ENCODE assay signal across 9 cellular contexts in the genomic region with DNA sequence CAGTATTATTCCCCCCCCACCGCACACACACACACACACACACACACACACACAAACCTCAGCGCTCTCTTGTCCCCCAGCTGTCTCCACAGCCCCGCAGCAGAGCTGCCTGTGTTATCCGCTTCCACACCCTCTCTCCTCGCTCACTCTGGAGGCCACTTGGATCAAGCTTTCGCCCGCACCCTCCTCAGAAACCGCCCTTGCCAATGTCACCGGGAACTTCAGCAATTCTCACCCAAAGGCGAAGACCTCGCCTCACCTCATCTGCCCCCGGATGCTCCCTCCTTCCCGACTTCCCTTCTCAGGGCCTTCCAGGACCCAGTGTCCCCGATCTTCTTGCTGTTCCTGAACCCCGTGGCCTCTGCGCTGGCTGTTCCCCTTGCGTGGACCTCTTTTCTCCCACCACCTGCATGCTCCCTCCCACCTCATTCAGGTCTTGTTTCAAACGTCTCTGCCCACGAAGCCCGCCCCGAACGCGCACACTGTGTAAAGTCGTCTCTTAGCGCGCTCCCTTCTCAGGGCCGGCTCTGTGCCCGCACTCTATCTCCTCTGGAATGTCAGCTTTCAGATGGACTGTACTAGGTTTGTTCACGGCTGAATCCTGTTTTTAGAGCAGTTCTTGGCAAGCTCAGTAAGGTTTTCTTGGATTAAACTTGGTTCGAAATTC. TPM values are rescaled to one million over a fixed set of nuclear protein-coding genes. Genes with fewer than 3 reads are reported as not detected.
DNase-seq lines count a peak whose midpoint lies in the region; ATAC-seq and TF ChIP-seq lines count a peak whose summit lies in the region.
"Had no signal": no experiment of that assay in that cellular context is flagged by ENCODE, and none has a peak within 500 bp of the region (broad histone marks: within the 10 kb centered on the region; RNA-seq: fewer than 3 reads in every experiment).

No MANE protein-coding gene starts in this region.

- H3K4me1 ChIP-seq in GM23338 (ENCODE audit: insufficient read depth) (peaks cover 19% of the 10 kb centered on the region), heart right ventricle (peaks cover 7 to 47% (median 29%) of the 10 kb centered on the region in 9 donors), skeletal muscle tissue (ENCODE audit: control insufficient read depth in 3 of 3, insufficient read depth in 3 of 3, low read length in 3 of 3) (peaks cover 38 to 52% (median 38%) of the 10 kb centered on the region in 3 donors)

- intact Hi-C loops in activated CD8-positive, alpha-beta T cell treated with anti-CD3 and anti-CD28 coated beads for 36 hours (cut with micrococcal nuclease), result no loop called here
- intact Hi-C loops in heart right ventricle (cut with DNase I), result loop anchor here in 6 of 10 donors (1.0 to 2.0 kb wide), 5 partner anchors 12 to 17 kb away; a partner anchor contains a TSS

- H3K4me3 Mint-ChIP-seq in GM23338, result peak overlapping the region; percentile 94
- peak overlapping the region; percentile 89 for H3K4me3 Mint-ChIP-seq in activated CD8-positive, alpha-beta T cell treated with anti-CD3 and anti-CD28 coated beads for 36 hours

- peak overlapping the region; percentile 91 for H3K4me2 ChIP-seq in GM23338

- no peak overlapping the region for H3K27ac Mint-ChIP-seq in GM23338
- peak overlapping the region; percentile 0 for H3K27ac Mint-ChIP-seq in activated CD8-positive, alpha-beta T cell treated with anti-CD3 and anti-CD28 coated beads for 36 hours

- peak overlapping the region; percentile 65 to 93 (median 81) for H3K9ac ChIP-seq in skeletal muscle tissue (ENCODE audit: low read depth in 1 of 3, low read length in 3 of 3)

- H3K27ac ChIP-seq in GM23338 (ENCODE audit: low read depth), result no peak overlapping the region
- peak overlapping the region; percentile 17 to 87 (median 82) for H3K27ac ChIP-seq in heart right ventricle
- H3K27ac ChIP-seq in skeletal muscle tissue (ENCODE audit: low read depth, low read length), result peak overlapping the region; percentile 90

- H3K79me2 ChIP-seq in GM23338 (replicated peaks; ENCODE audit: insufficient read depth), result no peaks in the 10 kb centered on the region

- TF ChIP-seq CTCF in GM23338 (conservative IDR thresholded peaks at IDR 0.05; ENCODE audit: low read depth in 2 of 2) (no peak), heart right ventricle (IDR thresholded peaks at IDR 0.05) (no peak)
- TF ChIP-seq CTCF in activated CD8-positive, alpha-beta T cell treated with anti-CD3 and anti-CD28 coated beads for 36 hours (IDR thresholded peaks at IDR 0.05), result no peak

- POLR2A ChIA-PET in activated CD8-positive, alpha-beta T cell treated with anti-CD3 and anti-CD28 coated beads for 36 hours (lab: Charles Lee), result interaction anchor here (0.7 to 8.4 kb wide), 9 partner anchors 11 to 56 kb away, joined by 3 to 159 read pairs (median 12); a partner anchor contains a TSS

- H3K4me3 ChIP-seq in GM23338 (peak overlapping the region; percentile 79), heart right ventricle (peak overlapping the region in 9 of 10 donors; percentile 70 to 90 (median 74)), skeletal muscle tissue (ENCODE audit: low read length in 3 of 3) (peak overlapping the region; percentile 67 to 88 (median 82))

- H2AFZ ChIP-seq in GM23338, result peak overlapping the region; percentile 96

- H3K4me1 Mint-ChIP-seq in GM23338, result peaks cover 21% of the 10 kb centered on the region
- peaks cover 30% of the 10 kb centered on the region for H3K4me1 Mint-ChIP-seq in activated CD8-positive, alpha-beta T cell treated with anti-CD3 and anti-CD28 coated beads for 36 hours (ENCODE audit: low read depth)

- H3K9me3 ChIP-seq in heart right ventricle (no peaks in the 10 kb centered on the region), skeletal muscle tissue (ENCODE audit: control insufficient read depth in 3 of 3, low read length in 3 of 3) (no peaks in the 10 kb centered on the region)

- WGBS in heart right ventricle, 2 donors, result 9 to 16% methylated on average over 30 of the region's 30 CpGs

- DNase-seq in GM23338 (ENCODE audit: low spot score) (no peak), heart right ventricle (no peak), COLO829 (ENCODE audit: low spot score) (no peak), NOMO-1 treated with DMSO at 0.1 percent for 48 hours (lab: John Stamatoyannopoulos, UW; ENCODE audit: unreplicated experiment) (no peak), glomerular visceral epithelial cell (ENCODE audit: extremely low spot score) (no peak)
- DNase-seq in activated CD8-positive, alpha-beta T cell treated with anti-CD3 and anti-CD28 coated beads for 36 hours, result peak; percentile 54

- H3K9me3 Mint-ChIP-seq in GM23338, result peaks cover 20% of the 10 kb centered on the region
- no peaks in the 10 kb centered on the region for H3K9me3 Mint-ChIP-seq in activated CD8-positive, alpha-beta T cell treated with anti-CD3 and anti-CD28 coated beads for 36 hours

- peaks cover 17% of the 10 kb centered on the region for H3K36me3 Mint-ChIP-seq in GM23338 (ENCODE audit: low read depth)
- H3K36me3 Mint-ChIP-seq in activated CD8-positive, alpha-beta T cell treated with anti-CD3 and anti-CD28 coated beads for 36 hours (ENCODE audit: low read depth), result peaks cover 7% of the 10 kb centered on the region

- H3F3A ChIP-seq in GM23338 (replicated peaks; ENCODE audit: low read depth), result peaks cover 10% of the 10 kb centered on the region; the same call in 1 of the 2 replicates

- peaks cover 69% of the 10 kb centered on the region for H3K27me3 Mint-ChIP-seq in GM23338 (ENCODE audit: insufficient read depth, low read depth, poor library complexity)
- peaks cover 28% of the 10 kb centered on the region for H3K27me3 Mint-ChIP-seq in activated CD8-positive, alpha-beta T cell treated with anti-CD3 and anti-CD28 coated beads for 36 hours

- H3K27me3 ChIP-seq in GM23338 (ENCODE audit: insufficient read depth) (peaks cover 57% of the 10 kb centered on the region), heart right ventricle (peaks cover 0 to 28% (median 0%) of the 10 kb centered on the region in 7 donors), skeletal muscle tissue (ENCODE audit: control insufficient read depth in 3 of 3, insufficient read depth in 3 of 3, low read length in 3 of 3) (no peaks in the 10 kb centered on the region)

- no peaks in the 10 kb centered on the region for H3K9me2 ChIP-seq in GM23338 (ENCODE audit: insufficient read depth)

- H3K36me3 ChIP-seq in GM23338 (ENCODE audit: insufficient read depth) (no peaks in the 10 kb centered on the region), heart right ventricle (peaks cover 0 to 4% (median 0%) of the 10 kb centered on the region in 9 donors), skeletal muscle tissue (ENCODE audit: control insufficient read depth in 3 of 3, insufficient read depth in 3 of 3, low read length in 3 of 3) (peaks cover 3 to 12% (median 6%) of the 10 kb centered on the region in 3 donors)

- CTCF ChIA-PET in activated CD8-positive, alpha-beta T cell treated with anti-CD3 and anti-CD28 coated beads for 36 hours (lab: Charles Lee), result interaction anchor here (1.2 to 8.4 kb wide), 4 partner anchors 10 to 55 kb away, joined by 4 to 80 read pairs (median 6); a partner anchor contains a TSS

- no peaks in the 10 kb centered on the region for H4K20me1 ChIP-seq in GM23338 (replicated peaks; ENCODE audit: insufficient read depth)

- ATAC-seq in GM23338 (peak; percentile 4), heart right ventricle (peak in 5 of 8 donors; percentile 19 to 50 (median 26)), HG02981 (IDR thresholded peaks at IDR 0.05; ENCODE audit: unreplicated experiment) (no peak)
- ATAC-seq in activated CD8-positive, alpha-beta T cell treated with anti-CD3 and anti-CD28 coated beads for 36 hours, result no peak

TF ChIP-seq in GM23338, 12 proteins besides CTCF, POLR2A, EP300 and RAD21 (continues in another document):
- TF ChIP-seq ZNF331 (CRISPR knock-in tag; IDR thresholded peaks at IDR 0.05; ENCODE audit: low read depth), result no peak
- TF ChIP-seq, protein P1, sequence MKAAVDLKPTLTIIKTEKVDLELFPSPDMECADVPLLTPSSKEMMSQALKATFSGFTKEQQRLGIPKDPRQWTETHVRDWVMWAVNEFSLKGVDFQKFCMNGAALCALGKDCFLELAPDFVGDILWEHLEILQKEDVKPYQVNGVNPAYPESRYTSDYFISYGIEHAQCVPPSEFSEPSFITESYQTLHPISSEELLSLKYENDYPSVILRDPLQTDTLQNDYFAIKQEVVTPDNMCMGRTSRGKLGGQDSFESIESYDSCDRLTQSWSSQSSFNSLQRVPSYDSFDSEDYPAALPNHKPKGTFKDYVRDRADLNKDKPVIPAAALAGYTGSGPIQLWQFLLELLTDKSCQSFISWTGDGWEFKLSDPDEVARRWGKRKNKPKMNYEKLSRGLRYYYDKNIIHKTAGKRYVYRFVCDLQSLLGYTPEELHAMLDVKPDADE (IDR thresholded peaks at IDR 0.05), result no peak

RNA-seq across cellular contexts. Expression of a gene that starts 0.9 kb away (rescaled TPM):
- 0.56 and 0.66 TPM in 2 replicates for total RNA-seq in GM23338 (2014; rRNA removed; shearing (Covaris generic))
- 0.37 and 0.53 TPM in 2 replicates for polyA plus RNA-seq in GM23338 (2016; fragmentation: Nextera tagmentation; extraction: Ambion mirVana)
- total RNA-seq in activated CD8-positive, alpha-beta T cell treated with anti-CD3 and anti-CD28 coated beads for 36 hours, result 1 to 10 TPM; 1.1 to 3.0 TPM
- 1 to 10 TPM; 4.4 to 9.5 (median 6.0) TPM for total RNA-seq in heart right ventricle
- 10 to 100 TPM in 1 of 2 donors, 1 to 10 TPM in 1; 3.9 to 30.8 TPM for polyA plus RNA-seq in heart right ventricle
- total RNA-seq in skeletal muscle tissue, result 9.9 TPM

RNA-seq across cellular contexts. Expression of a gene that starts 17.2 kb away (rescaled TPM):
- 8.7 and 9.7 TPM in 2 replicates for total RNA-seq in GM23338 (2014; rRNA removed; shearing (Covaris generic))
- polyA plus RNA-seq in GM23338 (2016; fragmentation: Nextera tagmentation; extraction: Ambion mirVana), result 6.2 and 7.3 TPM in 2 replicates
- total RNA-seq in activated CD8-positive, alpha-beta T cell treated with anti-CD3 and anti-CD28 coated beads for 36 hours, result 10 to 100 TPM; 30.6 to 31.5 TPM
- 10 to 100 TPM; 17.3 to 28.2 (median 26.0) TPM for total RNA-seq in heart right ventricle
- polyA plus RNA-seq in heart right ventricle, result 10 to 100 TPM; 12.1 to 20.5 TPM
- 15.1 TPM for total RNA-seq in skeletal muscle tissue

RNA-seq across cellular contexts. Expression of a gene that starts 37.8 kb away (rescaled TPM):
- 4,589 and 4,798 TPM in 2 replicates for total RNA-seq in GM23338 (2014; rRNA removed; shearing (Covaris generic))
- polyA plus RNA-seq in GM23338 (2016; fragmentation: Nextera tagmentation; extraction: Ambion mirVana) (2,372 and 2,567 TPM in 2 replicates), heart right ventricle (1,000 to 10,000 TPM; 1,025 to 2,221 TPM)
- 1,000 to 10,000 TPM; 2,759 to 2,801 TPM for total RNA-seq in activated CD8-positive, alpha-beta T cell treated with anti-CD3 and anti-CD28 coated beads for 36 hours
- total RNA-seq in heart right ventricle (100 to 1,000 TPM; 581 to 916 (median 631) TPM), skeletal muscle tissue (4,748 TPM)

RNA-seq across cellular contexts. Expression of a gene that starts 55.1 kb away (rescaled TPM):
- total RNA-seq in GM23338 (2014; rRNA removed; shearing (Covaris generic)), result 2.9 and 6.2 TPM in 2 replicates
- polyA plus RNA-seq in GM23338 (2016; fragmentation: Nextera tagmentation; extraction: Ambion mirVana) (4.1 and 8.1 TPM in 2 replicates), heart right ventricle (10 to 100 TPM in 1 of 2 donors, 1 to 10 TPM in 1; 4.1 to 27.1 TPM)
- total RNA-seq in activated CD8-positive, alpha-beta T cell treated with anti-CD3 and anti-CD28 coated beads for 36 hours, result 10 to 100 TPM; 13.2 to 13.8 TPM
- total RNA-seq in heart right ventricle (10 to 100 TPM in 1 of 10 donors, 1 to 10 TPM in 9; 5.5 to 15.8 (median 7.5) TPM), skeletal muscle tissue (4.2 TPM)

RNA-seq across cellular contexts. Expression of a gene that starts 58.5 kb away (rescaled TPM):
- not detected in 2 replicates for total RNA-seq in GM23338 (2014; rRNA removed; shearing (Covaris generic))
- not detected in 2 replicates for polyA plus RNA-seq in GM23338 (2016; fragmentation: Nextera tagmentation; extraction: Ambion mirVana)
- not detected for total RNA-seq in activated CD8-positive, alpha-beta T cell treated with anti-CD3 and anti-CD28 coated beads for 36 hours
- not detected for total RNA-seq in heart right ventricle
- polyA plus RNA-seq in heart right ventricle, result not detected
- not detected for total RNA-seq in skeletal muscle tissue
- total RNA-seq: M059J had no signal

Comparison
In these comparisons a context has a peak if more than half of its experiments do, and no peak if none do; other contexts are left out.
1. ATAC-seq: peak in GM23338 (single experiment) and heart right ventricle (5 of 8); none in activated CD8-positive, alpha-beta T cell treated with anti-CD3 and anti-CD28 coated beads for 36 hours (single experiment) and HG02981 (single experiment).
2. Peak in every context shown above with its lines, with median percentiles within 50 percentile points of each other: H3K4me3 ChIP-seq.